1 cellular context compared by ENCODE assay signal in the genomic region with DNA sequence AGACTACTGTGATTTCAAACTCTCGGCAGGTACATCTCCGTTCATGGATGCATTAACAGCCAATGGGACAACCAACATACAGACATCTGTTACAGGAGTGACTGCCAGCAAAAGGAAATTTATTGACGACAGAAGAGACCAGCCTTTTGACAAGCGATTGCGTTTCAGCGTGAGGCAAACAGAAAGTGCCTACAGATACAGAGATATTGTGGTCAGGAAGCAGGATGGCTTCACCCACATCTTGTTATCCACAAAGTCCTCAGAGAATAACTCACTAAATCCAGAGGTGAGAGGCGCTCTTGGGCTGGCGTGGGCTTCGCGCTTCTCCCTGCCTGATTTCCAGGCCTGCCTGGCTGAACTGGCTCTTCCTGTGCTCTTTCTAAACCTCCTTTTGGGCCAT.
TF ChIP-seq lines count a peak whose summit lies in the region.

No MANE protein-coding gene starts in this region.

TF ChIP-seq in GM12878, 131 proteins besides CTCF, POLR2A, EP300 and RAD21 (continued from another document):
- TF ChIP-seq, protein P1, sequence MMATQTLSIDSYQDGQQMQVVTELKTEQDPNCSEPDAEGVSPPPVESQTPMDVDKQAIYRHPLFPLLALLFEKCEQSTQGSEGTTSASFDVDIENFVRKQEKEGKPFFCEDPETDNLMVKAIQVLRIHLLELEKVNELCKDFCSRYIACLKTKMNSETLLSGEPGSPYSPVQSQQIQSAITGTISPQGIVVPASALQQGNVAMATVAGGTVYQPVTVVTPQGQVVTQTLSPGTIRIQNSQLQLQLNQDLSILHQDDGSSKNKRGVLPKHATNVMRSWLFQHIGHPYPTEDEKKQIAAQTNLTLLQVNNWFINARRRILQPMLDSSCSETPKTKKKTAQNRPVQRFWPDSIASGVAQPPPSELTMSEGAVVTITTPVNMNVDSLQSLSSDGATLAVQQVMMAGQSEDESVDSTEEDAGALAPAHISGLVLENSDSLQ (IDR thresholded peaks at IDR 0.05) = no peak
- no peak for TF ChIP-seq CBFB (IDR thresholded peaks at IDR 0.05; ENCODE audit: low read depth)
- TF ChIP-seq SMAD1 (IDR thresholded peaks at IDR 0.05; ENCODE audit: low read depth, partially characterized antibody) = no peak
- TF ChIP-seq POLR2AphosphoS5 (IDR thresholded peaks at IDR 0.05; ENCODE audit: low read length) = no peak
- TF ChIP-seq FOXK2 (IDR thresholded peaks at IDR 0.05) = no peak
- TF ChIP-seq NFYA (IDR thresholded peaks at IDR 0.05; ENCODE audit: borderline replicate concordance, low read depth, low read length) = no peak
- TF ChIP-seq SREBF1 (IDR thresholded peaks at IDR 0.05; ENCODE audit: low read length) = no peak
- no peak for TF ChIP-seq STAT1 (conservative IDR thresholded peaks at IDR 0.05)
- no peak for TF ChIP-seq HDAC2 (IDR thresholded peaks at IDR 0.05)
- no peak for TF ChIP-seq TCF7 (IDR thresholded peaks at IDR 0.05; ENCODE audit: borderline replicate concordance)
- TF ChIP-seq MTA3 (IDR thresholded peaks at IDR 0.05; ENCODE audit: borderline replicate concordance, low read length) = no peak
- no peak for TF ChIP-seq SUPT20H (IDR thresholded peaks at IDR 0.05; ENCODE audit: borderline replicate concordance, control insufficient read depth, low read depth, low read length)
- TF ChIP-seq TCF3 (IDR thresholded peaks at IDR 0.05; ENCODE audit: borderline replicate concordance, insufficient read depth, low read depth, low read length) = no peak
- TF ChIP-seq CREB1 (IDR thresholded peaks at IDR 0.05; ENCODE audit: low read depth) = no peak
- no peak for TF ChIP-seq RAD51 (IDR thresholded peaks at IDR 0.05)
- 0 out of 2 replicates have a peak, but pooled peaks have one; percentile 6 for TF ChIP-seq FOXM1 (IDR thresholded peaks at IDR 0.05; ENCODE audit: low read depth, low read length)
- no peak for TF ChIP-seq YBX1 (IDR thresholded peaks at IDR 0.05)
- TF ChIP-seq JUNB (IDR thresholded peaks at IDR 0.05) = peak; percentile 43; the same call in 1 of the 2 replicates
- TF ChIP-seq ZBTB40 (IDR thresholded peaks at IDR 0.05; ENCODE audit: borderline replicate concordance) = no peak
- TF ChIP-seq IKZF2 (IDR thresholded peaks at IDR 0.05) = no peak
